ENCODE assay signal across 8 cellular contexts in genomic region chr10:26858707-26859034, GRCh38. TPM values are rescaled to one million over a fixed set of nuclear protein-coding genes. Genes with fewer than 3 reads are reported as not detected.
DNase-seq lines count a peak whose midpoint lies in the region; ATAC-seq, FAIRE-seq and TF ChIP-seq lines count a peak whose summit lies in the region.

No MANE protein-coding gene starts in this region.

- H3K79me2 ChIP-seq in K562 (ENCODE audit: control insufficient read depth, insufficient read depth, low read length), result peaks cover 70% of the 10 kb centered on the region

- peak overlapping the region; percentile 92 for H3K4me2 ChIP-seq in K562 (ENCODE audit: insufficient read depth, low read length)

- TF ChIP-seq CTCF in AG10803 (conservative IDR thresholded peaks at IDR 0.05; ENCODE audit: low read length) (no peak), K562 (IDR thresholded peaks at IDR 0.05 in 2 of 3, conservative IDR thresholded peaks at IDR 0.05 in 1 of 3; ENCODE audit: insufficient read depth in 2 of 3, low read depth in 1 of 3, low read length in 3 of 3) (no peak)

- POLR2A ChIA-PET in K562 (lab: Yijun Ruan, JAX), result no interaction called here

- H3K36me3 ChIP-seq in K562 (ENCODE audit: control insufficient read depth, insufficient read depth, low read length), result no peaks in the 10 kb centered on the region
- no peaks in the 10 kb centered on the region for H3K36me3 ChIP-seq in muscle layer of colon (ENCODE audit: insufficient read depth, low read length)
- no peaks in the 10 kb centered on the region for H3K36me3 ChIP-seq in effector memory CD4-positive, alpha-beta T cell (ENCODE audit: control insufficient read depth, insufficient read depth, low read length)

- H3K9me3 ChIP-seq in K562 (replicated peaks; ENCODE audit: control insufficient read depth, insufficient read depth, low read depth, low read length) (no peaks in the 10 kb centered on the region), muscle layer of colon (ENCODE audit: low read length) (no peaks in the 10 kb centered on the region)
- H3K9me3 ChIP-seq in effector memory CD4-positive, alpha-beta T cell (ENCODE audit: control insufficient read depth, low read length), result no peaks in the 10 kb centered on the region

- H3K27me3 ChIP-seq in K562 (ENCODE audit: control insufficient read depth in 2 of 2, insufficient read depth in 2 of 2, low read length in 2 of 2) (0 out of 5 replicates have a peak, but pooled peaks cover 4 to 5% of the 10 kb centered on the region in 2 experiments), muscle layer of colon (ENCODE audit: control insufficient read depth in 1 of 2, insufficient read depth in 2 of 2, low read length in 2 of 2) (no peaks in the 10 kb centered on the region)
- no peaks in the 10 kb centered on the region for H3K27me3 ChIP-seq in effector memory CD4-positive, alpha-beta T cell (replicated peaks; ENCODE audit: control insufficient read depth, insufficient read depth, low read length, poor library complexity, severe bottlenecking)

- H2AFZ ChIP-seq in K562 (ENCODE audit: low read depth, low read length), result no peak overlapping the region

- ATAC-seq in K562 (peak; percentile 11; the same call in 2 of the 3 replicates), GM18505 (IDR thresholded peaks at IDR 0.05; ENCODE audit: unreplicated experiment) (no peak), GM18520 (IDR thresholded peaks at IDR 0.05; ENCODE audit: unreplicated experiment) (no peak)

- no peak for TF ChIP-seq RAD21 in K562 (CRISPR knock-in tag; conservative IDR thresholded peaks at IDR 0.05 in 1 of 2, IDR thresholded peaks at IDR 0.05 in 1 of 2)

- H3K4me3 ChIP-seq in AG10803 (ENCODE audit: low read length) (peak overlapping the region; percentile 92), K562 (peak overlapping the region; percentile 100), muscle layer of colon (ENCODE audit: low read depth in 1 of 2, low read length in 2 of 2) (peak overlapping the region in 1 of 2 donors; percentile 96)
- H3K4me3 ChIP-seq in Jurkat, Clone E6-1 (ENCODE audit: low read length), result peak overlapping the region; percentile 86
- no peak overlapping the region for H3K4me3 ChIP-seq in effector memory CD4-positive, alpha-beta T cell (ENCODE audit: insufficient read depth, low read depth, low read length, poor library complexity, severe bottlenecking)

- peak overlapping the region; percentile 94; the same call in 2 of the 3 replicates for H3K27ac ChIP-seq in K562 (ENCODE audit: extremely low read depth, low read depth, low read length)
- H3K27ac ChIP-seq in muscle layer of colon (ENCODE audit: low read depth, low read length), result no peak overlapping the region
- no peak overlapping the region for H3K27ac ChIP-seq in effector memory CD4-positive, alpha-beta T cell (ENCODE audit: insufficient read depth, low read length, poor library complexity, severe bottlenecking)

- in situ Hi-C loops in K562 (cut with MboI), result no loop called here

- CTCF ChIA-PET in K562 (lab: Yijun Ruan, JAX; ENCODE audit: low intra/inter-chr PET ratio), result no interaction called here

- WGBS in K562 (ENCODE audit: insufficient coverage, low coverage, missing lambda C conversion rate), result 0% methylated on average over 2 of the region's 2 CpGs

- no TSS peak for BruUV-seq in K562 (replicated peaks; lab: Mats Ljungman, UMichigan)

- TF ChIP-seq POLR2A in K562 (conservative IDR thresholded peaks at IDR 0.05) (no peak), GM18505 (IDR thresholded peaks at IDR 0.05; ENCODE audit: borderline replicate concordance, extremely low read depth, insufficient read depth, insufficient read length) (no peak)

- no peak for FAIRE-seq in K562 (lab: Jason Lieb, UNC)

- intact Hi-C loops in K562 (cut with micrococcal nuclease), result no loop called here

- H4K20me1 ChIP-seq in K562 (replicated peaks; ENCODE audit: control insufficient read depth, insufficient read depth, low read length), result no peaks in the 10 kb centered on the region

- no peaks in the 10 kb centered on the region for H3K9me1 ChIP-seq in K562 (ENCODE audit: control insufficient read depth, insufficient read depth, low read length)

- peaks cover 3 to 14% of the 10 kb centered on the region in 2 experiments; a peak in 4 of 5 replicates for H3K4me1 ChIP-seq in K562 (replicated peaks in 1 of 2; ENCODE audit: control insufficient read depth in 2 of 2, insufficient read depth in 2 of 2, low read length in 2 of 2)
- peaks cover 25% of the 10 kb centered on the region for H3K4me1 ChIP-seq in muscle layer of colon (ENCODE audit: insufficient read depth, low read length)
- H3K4me1 ChIP-seq in effector memory CD4-positive, alpha-beta T cell (ENCODE audit: control insufficient read depth, insufficient read depth, low read length, poor library complexity, severe bottlenecking), result peaks cover 17% of the 10 kb centered on the region

- DNase-seq in AG10803 (ENCODE audit: low read depth), result no peak
- DNase-seq in Jurkat, Clone E6-1 (ENCODE audit: low read depth, low spot score), result peak; percentile 15
- DNase-seq in K562 (ENCODE audit: extremely low read depth in 1 of 4, low spot score in 3 of 4), result peak in 1 of 4 experiments; percentile 21
- DNase-seq in NCI-H526 treated with DMSO at 0.1 percent for 48 hours (lab: John Stamatoyannopoulos, UW), result no peak
- DNase-seq in effector memory CD4-positive, alpha-beta T cell, result no peak

- H3K9ac ChIP-seq in K562 (ENCODE audit: insufficient read depth in 1 of 2, low read depth in 2 of 2, low read length in 2 of 2), result peak overlapping the region in 1 of 2 experiments; percentile 92; a peak in 2 of 4 replicates
- H3K9ac ChIP-seq in muscle layer of colon (ENCODE audit: low read length), result peak overlapping the region; percentile 92

- no peak for TF ChIP-seq EP300 in K562 (IDR thresholded peaks at IDR 0.05; ENCODE audit: low read length)

TF ChIP-seq in K562, 482 proteins besides CTCF, POLR2A, EP300 and RAD21 (continues in another document):
- TF ChIP-seq MLLT1 (IDR thresholded peaks at IDR 0.05) (peak in 1 of 2 experiments; percentile 18; a peak in 1 of 4 replicates), CEBPB (tag; IDR thresholded peaks at IDR 0.05) (peak; percentile 60), RBFOX2 (IDR thresholded peaks at IDR 0.05; ENCODE audit: low read depth, low read length) (0 out of 2 replicates have a peak, but pooled peaks have one; percentile 23), CEBPG (CRISPR knock-in tag; IDR thresholded peaks at IDR 0.05) (no peak), CEBPG (tag; conservative IDR thresholded peaks at IDR 0.05 in 1 of 2, IDR thresholded peaks at IDR 0.05 in 1 of 2) (0 out of 4 replicates have a peak, but pooled peaks of 1 of the 2 experiments have one; percentile 16), MEF2A (IDR thresholded peaks at IDR 0.05; ENCODE audit: control insufficient read depth, low read depth, low read length) (no peak), ZKSCAN1 (IDR thresholded peaks at IDR 0.05; ENCODE audit: low read depth, low read length) (no peak)

RNA-seq across cellular contexts. Expression of gene ABI1, which starts 2.1 kb away (rescaled TPM):
- 45.2 TPM for polyA plus RNA-seq in Jurkat, Clone E6-1 (2012; ENCODE audit: insufficient read depth, insufficient read length)
- 18.6 and 42.7 TPM in 2 replicates for total RNA-seq in K562 (2011; cell fraction: chromatin; rRNA removed; ENCODE audit: low replicate concordance)
- total RNA-seq in K562 (2011; cell fraction: nucleolus; rRNA removed), result 9.8 and 10.5 TPM in 2 replicates
- total RNA-seq in K562 (2011; cell fraction: nucleoplasm; rRNA removed), result 17.5 and 23.7 TPM in 2 replicates
- 26.6 and 28.7 TPM in 2 replicates for total RNA-seq in K562 (2014; rRNA removed)
- 39.0 and 46.8 TPM in 2 replicates for total RNA-seq in K562 (2014; rRNA removed; fragmentation: Illumina TruSeq; extraction: Trizol)
- 38.0 and 41.5 TPM in 2 replicates for total RNA-seq in K562 (2015; rRNA removed; fragmentation: Illumina TruSeq; extraction: Trizol)
- 32.4 and 35.0 TPM in 2 replicates for total RNA-seq in K562 (2021)
- polyA plus RNA-seq in K562 (2011; rRNA removed), result 37.8 and 47.3 TPM in 2 replicates
- polyA plus RNA-seq in K562 (2011; cell fraction: cytosol; rRNA removed), result 25.1 and 32.8 TPM in 2 replicates
- polyA plus RNA-seq in K562 (2011; cell fraction: nucleus; rRNA removed), result 20.0 and 28.9 TPM in 2 replicates
- polyA plus RNA-seq in K562 (2012), result 33.7 and 35.1 TPM in 2 replicates
- polyA plus RNA-seq in K562 (2014; fragmentation: Illumina TruSeq; extraction: Trizol), result 40.6 and 48.2 TPM in 2 replicates
- 10 to 100 TPM; 39.0 to 52.3 TPM for polyA plus RNA-seq in K562 (2014; fragmentation: Nextera tagmentation; extraction: Ambion mirVana)
- 22.1 and 23.8 TPM in 2 replicates for polyA plus RNA-seq in K562 (2014; rRNA removed)
- 42.7 and 51.0 TPM in 2 replicates for polyA minus RNA-seq in K562 (2011; rRNA and poly(A)+ RNA removed)
- 13.0 and 18.2 TPM in 2 replicates for polyA minus RNA-seq in K562 (2011; cell fraction: cytosol; rRNA and poly(A)+ RNA removed)
- polyA minus RNA-seq in K562 (2011; cell fraction: nucleus; rRNA and poly(A)+ RNA removed), result 17.9 and 34.8 TPM in 2 replicates
